ENCODE assay signal across 9 cellular contexts in the genomic region with DNA sequence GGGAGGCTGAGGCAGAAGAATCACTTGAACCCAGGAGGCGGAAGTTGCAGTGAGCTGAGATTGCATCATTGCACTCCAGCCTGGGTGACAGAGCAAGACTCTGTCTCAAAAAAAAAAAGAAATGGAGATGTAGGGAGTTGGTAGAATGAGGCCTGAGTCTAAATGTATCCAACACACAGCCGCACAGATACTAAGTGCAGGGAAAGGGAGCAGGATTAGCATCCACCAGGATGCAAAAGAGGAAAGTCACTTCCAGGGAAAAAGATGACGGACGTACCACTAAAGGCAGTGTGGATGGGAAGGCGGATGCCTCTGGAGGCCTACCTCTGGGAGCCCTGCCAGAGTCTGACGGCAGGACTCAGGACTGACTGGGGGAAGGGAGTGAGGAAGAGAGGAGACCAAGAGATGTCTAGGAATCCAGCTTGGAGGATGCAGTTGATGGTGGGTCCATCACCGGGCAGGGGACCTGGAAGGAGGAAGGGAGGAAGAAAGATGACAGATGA.
A peak's percentile ranks its signal among the peaks of the same experiment; 100 is the strongest.
DNase-seq lines count a peak whose midpoint lies in the region; ATAC-seq lines count a peak whose summit lies in the region.
"Had no signal": no experiment of that assay in that cellular context is flagged by ENCODE, and none has a peak within 500 bp of the region (broad histone marks: within the 10 kb centered on the region; RNA-seq: fewer than 3 reads in every experiment).

No MANE protein-coding gene starts in this region.

- H3K36me3 Mint-ChIP-seq in T-helper 2 cell treated with Interferon-gamma antibody and Interleukin-4, amounts not matched to agents 5 μg/mL and 100 μg/mL, for 36 hours (ENCODE audit: low read depth) = peaks cover 20% of the 10 kb centered on the region
- H3K36me3 Mint-ChIP-seq: type B pancreatic cell had no signal

- H3K27ac Mint-ChIP-seq in T-helper 2 cell treated with Interferon-gamma antibody and Interleukin-4, amounts not matched to agents 5 μg/mL and 100 μg/mL, for 36 hours = peak overlapping the region; percentile 24
- H3K27ac Mint-ChIP-seq: memory B cell, type B pancreatic cell had no signal

- H3K9me3 Mint-ChIP-seq in T-helper 2 cell treated with Interferon-gamma antibody and Interleukin-4, amounts not matched to agents 5 μg/mL and 100 μg/mL, for 36 hours = no peaks in the 10 kb centered on the region
- H3K9me3 Mint-ChIP-seq: memory B cell, type B pancreatic cell had no signal

- no peaks in the 10 kb centered on the region for H3K27me3 Mint-ChIP-seq in T-helper 2 cell treated with Interferon-gamma antibody and Interleukin-4, amounts not matched to agents 5 μg/mL and 100 μg/mL, for 36 hours (ENCODE audit: low read depth)
- H3K27me3 Mint-ChIP-seq: memory B cell, type B pancreatic cell had no signal

- no peak for ATAC-seq in GM21447 (IDR thresholded peaks at IDR 0.05; ENCODE audit: unreplicated experiment)

- no peak for DNase-seq in T-helper 2 cell treated with Interferon-gamma antibody and Interleukin-4, amounts not matched to agents 5 μg/mL and 100 μg/mL, for 36 hours (ENCODE audit: low spot score)
- DNase-seq in T-helper 2 cell (no peak), skeletal muscle cell (ENCODE audit: low read depth) (peak; percentile 31)
- DNase-seq: ACHN, GOT3, NCI-H2107 had no signal

- no peak overlapping the region for H3K4me3 ChIP-seq in skeletal muscle cell (ENCODE audit: low read depth, low read length)

- H3K4me3 Mint-ChIP-seq in T-helper 2 cell treated with Interferon-gamma antibody and Interleukin-4, amounts not matched to agents 5 μg/mL and 100 μg/mL, for 36 hours = no peak overlapping the region
- H3K4me3 Mint-ChIP-seq: memory B cell, type B pancreatic cell had no signal

- H3K4me1 Mint-ChIP-seq in T-helper 2 cell treated with Interferon-gamma antibody and Interleukin-4, amounts not matched to agents 5 μg/mL and 100 μg/mL, for 36 hours (ENCODE audit: low read depth) = peaks cover under 1% of the 10 kb centered on the region
- H3K4me1 Mint-ChIP-seq: memory B cell had no signal
